In genomic region chr2:73823916-73824523, GRCh38 we compare ENCODE assay signal across 10 cellular contexts. TPM values are rescaled to one million over a fixed set of nuclear protein-coding genes. Genes with fewer than 3 reads are reported as not detected.
DNase-seq lines count a peak whose midpoint lies in the region; ATAC-seq and TF ChIP-seq lines count a peak whose summit lies in the region.
"Had no signal": no experiment of that assay in that cellular context is flagged by ENCODE, and none has a peak within 500 bp of the region (broad histone marks: within the 10 kb centered on the region; RNA-seq: fewer than 3 reads in every experiment).

No MANE protein-coding gene starts in this region.

- H3K4ac ChIP-seq in mesenchymal stem cell (ENCODE audit: low read depth in 1 of 2, low read length in 2 of 2), result no peak overlapping the region

- H3K36me3 Mint-ChIP-seq in activated CD4-positive, alpha-beta T cell treated with anti-CD3 and anti-CD28 coated beads for 36 hours (ENCODE audit: low read depth), result no peaks in the 10 kb centered on the region
- H3K36me3 Mint-ChIP-seq in chondrocyte (ENCODE audit: low read depth), result no peaks in the 10 kb centered on the region

- no peak overlapping the region for H4K91ac ChIP-seq in mesenchymal stem cell (ENCODE audit: low read length)

- no peak overlapping the region for H2AFZ ChIP-seq in mesenchymal stem cell (ENCODE audit: low read depth, low read length)

- H3K23ac ChIP-seq in mesenchymal stem cell (ENCODE audit: low read length in 2 of 2), result no peak overlapping the region

- intact Hi-C loops in activated CD4-positive, alpha-beta T cell treated with anti-CD3 and anti-CD28 coated beads for 36 hours (cut with DNase I, micrococcal nuclease), result loop anchor here (1.0 to 10.0 kb wide), 8 partner anchors 178 to 571 kb away; partner anchors contain the start of genes ALMS1 (in 1 of the 2), BOLA3 (in 1 of the 2) and MOB1A (in 1 of the 2)

- no peak overlapping the region for H3K27ac ChIP-seq in mesenchymal stem cell (ENCODE audit: low read length, poor library complexity, severe bottlenecking)
- H3K27ac ChIP-seq: BLaER1 had no signal

- DNase-seq in activated CD4-positive, alpha-beta T cell treated with anti-CD3 and anti-CD28 coated beads for 36 hours, result peak; percentile 32
- no peak for DNase-seq in activated CD4-positive, alpha-beta T cell treated with anti-CD3 and anti-CD28 coated beads for 1 hour
- DNase-seq in LNCaP clone FGC (ENCODE audit: low read depth) (peak; percentile 53), OCI-M2 (lab: John Stamatoyannopoulos, UW; ENCODE audit: unreplicated experiment) (peak; percentile 17), chondrocyte (ENCODE audit: low spot score) (no peak), mesenchymal stem cell (peak; percentile 82), UCSD-AML1 (lab: John Stamatoyannopoulos, UW; ENCODE audit: unreplicated experiment) (no peak)
- no peak for DNase-seq in NK-92 treated with Interleukin-12 subunit alpha and Interleukin-12 subunit beta, amount 100 ng/mL, for 24 hours (lab: John Stamatoyannopoulos, UW)

- H3K18ac ChIP-seq in mesenchymal stem cell (ENCODE audit: low read depth in 1 of 2, low read length in 2 of 2), result no peak overlapping the region

- WGBS in mesenchymal stem cell, result 30% methylated on average over 3 of the region's 3 CpGs

- peaks cover 47% of the 10 kb centered on the region for H3K4me1 Mint-ChIP-seq in activated CD4-positive, alpha-beta T cell treated with anti-CD3 and anti-CD28 coated beads for 36 hours
- H3K4me1 Mint-ChIP-seq in chondrocyte (ENCODE audit: low read depth), result peaks cover 11% of the 10 kb centered on the region

- H2BK15ac ChIP-seq in mesenchymal stem cell (ENCODE audit: low read depth, poor library complexity, severe bottlenecking), result no peak overlapping the region

- H3K4me2 ChIP-seq in mesenchymal stem cell (ENCODE audit: low read length, poor library complexity, severe bottlenecking), result no peak overlapping the region
- H3K4me2 ChIP-seq: BLaER1 had no signal

- no peak overlapping the region for H2BK120ac ChIP-seq in mesenchymal stem cell (ENCODE audit: low read depth, low read length)

- no peak overlapping the region for H3K4me3 Mint-ChIP-seq in activated CD4-positive, alpha-beta T cell treated with anti-CD3 and anti-CD28 coated beads for 36 hours
- H3K4me3 Mint-ChIP-seq in chondrocyte (ENCODE audit: unreplicated experiment), result no peak overlapping the region

- H3K27me3 Mint-ChIP-seq in activated CD4-positive, alpha-beta T cell treated with anti-CD3 and anti-CD28 coated beads for 36 hours, result peaks cover 3% of the 10 kb centered on the region
- H3K27me3 Mint-ChIP-seq in chondrocyte (ENCODE audit: low read depth), result peaks cover 6% of the 10 kb centered on the region

- no peaks in the 10 kb centered on the region for H3K4me1 ChIP-seq in mesenchymal stem cell (ENCODE audit: control insufficient read depth, insufficient read depth, low read depth, low read length)

- no peak overlapping the region for H3K14ac ChIP-seq in mesenchymal stem cell (ENCODE audit: low read length in 2 of 2)

- no peaks in the 10 kb centered on the region for H3K36me3 ChIP-seq in mesenchymal stem cell (ENCODE audit: control insufficient read depth in 1 of 2, insufficient read depth in 2 of 2, low read depth in 1 of 2, low read length in 2 of 2)
- H3K36me3 ChIP-seq: BLaER1 had no signal

- POLR2A ChIA-PET in activated CD4-positive, alpha-beta T cell treated with anti-CD3 and anti-CD28 coated beads for 36 hours (lab: Charles Lee), result interaction anchor here (0.6 kb wide), 1 partner anchor 625 kb away, joined by 3 read pairs; no protein-coding TSS in a partner anchor

- H4K8ac ChIP-seq in mesenchymal stem cell (ENCODE audit: low read length), result no peak overlapping the region

- peak; percentile 53 for TF ChIP-seq CTCF in LNCaP clone FGC (IDR thresholded peaks at IDR 0.05; ENCODE audit: control insufficient read depth, extremely low read depth, insufficient read depth)
- TF ChIP-seq CTCF in chondrocyte (IDR thresholded peaks at IDR 0.05), result peak; percentile 98

- ATAC-seq in activated CD4-positive, alpha-beta T cell treated with anti-CD3 and anti-CD28 coated beads for 36 hours, result no peak

- no peak overlapping the region for H2AK5ac ChIP-seq in mesenchymal stem cell (ENCODE audit: low read length, severe bottlenecking)

- H3K9me3 Mint-ChIP-seq in activated CD4-positive, alpha-beta T cell treated with anti-CD3 and anti-CD28 coated beads for 36 hours (ENCODE audit: low read depth), result no peaks in the 10 kb centered on the region
- no peaks in the 10 kb centered on the region for H3K9me3 Mint-ChIP-seq in chondrocyte (ENCODE audit: low read depth)

- no peak overlapping the region for H2BK12ac ChIP-seq in mesenchymal stem cell (ENCODE audit: low read length in 2 of 2)

- no peaks in the 10 kb centered on the region for H3K79me1 ChIP-seq in mesenchymal stem cell (replicated peaks; ENCODE audit: low read length, poor library complexity, severe bottlenecking)

- H2BK5ac ChIP-seq in mesenchymal stem cell (ENCODE audit: low read depth, low read length, poor library complexity, severe bottlenecking), result no peak overlapping the region

- no peak overlapping the region for H3K9ac ChIP-seq in mesenchymal stem cell (ENCODE audit: low read length)
- H3K9ac ChIP-seq: BLaER1 had no signal

- H3K9me3 ChIP-seq in mesenchymal stem cell (ENCODE audit: control insufficient read depth, low read length), result no peaks in the 10 kb centered on the region
- H3K9me3 ChIP-seq: BLaER1 had no signal

- peaks cover 13 to 51% of the 10 kb centered on the region in 2 experiments for H3K27me3 ChIP-seq in mesenchymal stem cell (ENCODE audit: control insufficient read depth in 1 of 2, insufficient read depth in 1 of 2, low read length in 2 of 2)
- H3K27me3 ChIP-seq: BLaER1 had no signal

- CTCF ChIA-PET in activated CD4-positive, alpha-beta T cell treated with anti-CD3 and anti-CD28 coated beads for 36 hours (lab: Charles Lee), result interaction anchor here (0.6 to 9.5 kb wide), 57 partner anchors 8 to 837 kb away, joined by 3 to 155 read pairs (median 4); partner anchors contain the start of genes BOLA3, DUSP11, MOB1A and MOGS

- H3K27ac Mint-ChIP-seq in activated CD4-positive, alpha-beta T cell treated with anti-CD3 and anti-CD28 coated beads for 36 hours, result no peak overlapping the region
- no peak overlapping the region for H3K27ac Mint-ChIP-seq in chondrocyte (ENCODE audit: unreplicated experiment)

- no peak overlapping the region for H3K4me3 ChIP-seq in LNCaP clone FGC (ENCODE audit: low read depth, low read length)
- H3K4me3 ChIP-seq in mesenchymal stem cell (ENCODE audit: insufficient read depth in 1 of 2, low read depth in 1 of 2, low read length in 2 of 2), result no peak overlapping the region
- H3K4me3 ChIP-seq: BLaER1 had no signal

RNA-seq across cellular contexts. Expression of gene STAMBP, which starts 4.7 kb away (rescaled TPM):
- total RNA-seq in activated CD4-positive, alpha-beta T cell treated with anti-CD3 and anti-CD28 coated beads for 36 hours, result 100 to 1,000 TPM; 104 to 111 TPM
- total RNA-seq in chondrocyte, result 29.3 to 32.6 TPM (median 32.1 TPM) in 3 replicates
- polyA plus RNA-seq in mesenchymal stem cell (2013, experiment 1 of 2), result 41.7 TPM
- 41.6 TPM for polyA plus RNA-seq in mesenchymal stem cell (2013, experiment 2 of 2)

RNA-seq across cellular contexts. Expression of gene C2orf78, which starts 40.0 kb away (rescaled TPM):
- total RNA-seq in activated CD4-positive, alpha-beta T cell treated with anti-CD3 and anti-CD28 coated beads for 36 hours, result not detected
- not detected in 3 replicates for total RNA-seq in chondrocyte
- polyA plus RNA-seq in mesenchymal stem cell (2013, experiment 1 of 2), result not detected
- polyA plus RNA-seq in mesenchymal stem cell (2013, experiment 2 of 2), result not detected
- polyA plus RNA-seq: adipose tissue had no signal

RNA-seq across cellular contexts. Expression of gene DUSP11, which starts 44.1 kb away (rescaled TPM):
- total RNA-seq in activated CD4-positive, alpha-beta T cell treated with anti-CD3 and anti-CD28 coated beads for 36 hours, result 10 to 100 TPM; 27.6 to 33.5 TPM
- 21.5 to 30.2 TPM (median 22.9 TPM) in 3 replicates for total RNA-seq in chondrocyte
- 30.0 TPM for polyA plus RNA-seq in mesenchymal stem cell (2013, experiment 1 of 2)
- polyA plus RNA-seq in mesenchymal stem cell (2013, experiment 2 of 2), result 38.6 TPM

Comparison
In these comparisons a context has a peak if more than half of its experiments do, and no peak if none do; other contexts are left out.
1. DNase-seq: peak in activated CD4-positive, alpha-beta T cell treated with anti-CD3 and anti-CD28 coated beads for 36 hours (single experiment), LNCaP clone FGC (single experiment), OCI-M2 (single experiment) and mesenchymal stem cell (single experiment); none in activated CD4-positive, alpha-beta T cell treated with anti-CD3 and anti-CD28 coated beads for 1 hour (single experiment), chondrocyte (single experiment), NK-92 treated with Interleukin-12 subunit alpha and Interleukin-12 subunit beta, amount 100 ng/mL, for 24 hours (single experiment) and UCSD-AML1 (single experiment).